Comparison of ENCODE assay signal across 18 cellular contexts in the genomic region with DNA sequence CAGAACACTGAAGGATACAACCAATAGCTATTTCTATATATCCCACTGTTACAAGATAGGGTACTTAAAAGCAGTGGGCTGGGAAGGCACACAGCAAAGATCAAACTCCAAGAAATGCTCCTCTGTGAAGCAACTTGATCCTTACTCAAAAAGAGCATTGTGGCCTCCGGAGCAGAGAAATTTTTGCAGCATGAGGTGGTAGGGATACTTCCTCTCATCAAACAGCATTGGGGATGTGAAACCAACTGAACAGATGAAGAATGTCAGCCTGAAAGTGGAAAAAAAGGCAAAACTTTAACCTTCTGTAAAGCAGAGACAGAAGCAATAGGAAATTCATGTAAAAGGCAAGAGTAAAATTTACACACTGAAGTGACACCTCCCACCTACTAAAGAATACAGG.
A peak's percentile ranks its signal among the peaks of the same experiment; 100 is the strongest.
DNase-seq lines count a peak whose midpoint lies in the region; ATAC-seq, FAIRE-seq and TF ChIP-seq lines count a peak whose summit lies in the region.
"Had no signal": no experiment of that assay in that cellular context is flagged by ENCODE, and none has a peak within 500 bp of the region (broad histone marks: within the 10 kb centered on the region; RNA-seq: fewer than 3 reads in every experiment).

No MANE protein-coding gene starts in this region.

- in situ Hi-C loops in GM12878 (cut with MboI) = no loop called here

- no peaks in the 10 kb centered on the region; the same call in 1 of the 2 replicates for H3K79me2 ChIP-seq in GM12878 (ENCODE audit: control insufficient read depth, insufficient read depth, low read length)

- H3K27ac Mint-ChIP-seq in memory B cell = peak overlapping the region; percentile 24
- H3K27ac Mint-ChIP-seq: activated T-helper 2 cell treated with anti-CD3 and anti-CD28 coated beads, Interferon-gamma antibody, Interleukin-2, Interleukin-4, amounts not matched to agents 10 μg/mL and 5 μg/mL and 100 μg/mL, durations not matched to agents 14 hours and 24 hours and 36 hours; immature natural killer cell had no signal

- no peak for FAIRE-seq in GM12878 (lab: Jason Lieb, UNC)
- FAIRE-seq: frontal cortex had no signal

- POLR2A ChIA-PET in GM12878 (lab: Charles Lee) = no interaction called here

- SMC1A ChIA-PET in GM12878 (lab: Charles Lee; ENCODE audit: uncharacterized antibody, unreplicated experiment) = no interaction called here

- no peak overlapping the region for H3K9ac ChIP-seq in GM12878 (ENCODE audit: control insufficient read depth, insufficient read depth, low read length)

- H3K9me3 ChIP-seq in GM12878 (replicated peaks; ENCODE audit: control insufficient read depth, insufficient read depth, low read length) (no peaks in the 10 kb centered on the region), body of pancreas (no peaks in the 10 kb centered on the region)
- H3K9me3 ChIP-seq: ascending aorta, BE2C, SJCRH30 had no signal

- H2AFZ ChIP-seq in GM12878 (ENCODE audit: control insufficient read depth, low read depth, low read length) = no peak overlapping the region

- no peak for TF ChIP-seq EP300 in GM12878 (IDR thresholded peaks at IDR 0.05; ENCODE audit: borderline replicate concordance in 1 of 2, control insufficient read depth in 1 of 2, low read depth in 2 of 2, low read length in 2 of 2)

- H3K27ac ChIP-seq in GM12878 (ENCODE audit: control insufficient read depth, insufficient read depth) (no peak overlapping the region), body of pancreas (no peak overlapping the region)
- H3K27ac ChIP-seq: ascending aorta, SJCRH30, skin epidermis had no signal

- RAD21 ChIA-PET in GM12878 (lab: Charles Lee; ENCODE audit: unreplicated experiment) = interaction anchor here (0.9 kb wide), 1 partner anchor 85 kb away, joined by 3 read pairs; no protein-coding TSS in a partner anchor

- H3K36me3 ChIP-seq in GM12878 (ENCODE audit: control insufficient read depth in 2 of 2, insufficient read depth in 2 of 2, low read length in 1 of 2) (peaks cover 8% of the 10 kb centered on the region in 2 experiments), body of pancreas (replicated peaks in 1 of 2; ENCODE audit: insufficient read depth in 1 of 2, low read depth in 2 of 2) (peaks cover 0 to 14% of the 10 kb centered on the region in 2 donors)

- H3K27me3 Mint-ChIP-seq in memory B cell = no peaks in the 10 kb centered on the region

- peaks cover 2% of the 10 kb centered on the region for H3K4me1 Mint-ChIP-seq in memory B cell
- H3K4me1 Mint-ChIP-seq: immature natural killer cell had no signal

- no peaks in the 10 kb centered on the region for H3K9me3 Mint-ChIP-seq in memory B cell
- H3K9me3 Mint-ChIP-seq: activated T-helper 2 cell treated with anti-CD3 and anti-CD28 coated beads, Interferon-gamma antibody, Interleukin-2, Interleukin-4, amounts not matched to agents 10 μg/mL and 5 μg/mL and 100 μg/mL, durations not matched to agents 14 hours and 24 hours and 36 hours; immature natural killer cell had no signal

- H3K4me1 ChIP-seq in GM12878 (ENCODE audit: control insufficient read depth, insufficient read depth, low read length) (peaks cover 8% of the 10 kb centered on the region), body of pancreas (no peaks in the 10 kb centered on the region)
- H3K4me1 ChIP-seq: ascending aorta, BE2C, SJCRH30 had no signal

- no peaks in the 10 kb centered on the region for H3K27me3 ChIP-seq in GM12878 (replicated peaks in 1 of 2; ENCODE audit: control insufficient read depth in 2 of 2, insufficient read depth in 2 of 2, low read length in 1 of 2)
- H3K27me3 ChIP-seq in body of pancreas = no peaks in the 10 kb centered on the region
- H3K27me3 ChIP-seq: ascending aorta, BE2C, SJCRH30 had no signal

- peaks cover 18% of the 10 kb centered on the region for H3K36me3 Mint-ChIP-seq in memory B cell

- H3K4me2 ChIP-seq in GM12878 (ENCODE audit: control insufficient read depth, insufficient read depth) = no peak overlapping the region

- no TSS peak for BruUV-seq in GM12878 (replicated peaks; lab: Mats Ljungman, UMichigan)

- peak; percentile 42; the same call in 1 of the 3 replicates for ATAC-seq in GM12878
- peak; percentile 39 for ATAC-seq in memory B cell (ENCODE audit: low read depth)
- no peak for ATAC-seq in body of pancreas

- CTCF ChIA-PET in GM12878 (lab: Yijun Ruan, JAX) = no interaction called here

- H4K20me1 ChIP-seq in GM12878 (ENCODE audit: control insufficient read depth, insufficient read depth) = no peaks in the 10 kb centered on the region

- 0% methylated on average over 1 of the region's 1 CpG for WGBS in GM12878 (ENCODE audit: insufficient coverage, insufficient replicate concordance, low lambda C conversion rate, missing lambda C conversion rate)
- 83 to 89% methylated on average over 1 of the region's 1 CpG for WGBS in body of pancreas, 2 donors

- no peak overlapping the region for H3K4me3 ChIP-seq in GM12878
- no peak overlapping the region for H3K4me3 ChIP-seq in body of pancreas
- H3K4me3 ChIP-seq: ascending aorta, SJCRH30, skin epidermis had no signal

- peak; percentile 66 for DNase-seq in COLO829 (ENCODE audit: low spot score)
- peak; percentile 82 for DNase-seq in MV-4-11 (lab: John Stamatoyannopoulos, UW)
- DNase-seq in GM12878 (ENCODE audit: low read depth, low spot score) = no peak
- DNase-seq in memory B cell (ENCODE audit: low spot score in 2 of 2) = no peak
- no peak for DNase-seq in NCI-H1092 (lab: John Stamatoyannopoulos, UW)
- no peak for DNase-seq in body of pancreas
- DNase-seq in NCI-H446 (lab: John Stamatoyannopoulos, UW) = no peak
- DNase-seq in T-helper 9 cell = no peak
- DNase-seq: BE2C, immature natural killer cell, NCI-H2081 treated with DMSO at 0.1 percent for 48 hours, NCI-H82, occipital lobe, SJCRH30 had no signal

- intact Hi-C loops in GM12878 (cut with micrococcal nuclease; ENCODE audit: unreplicated experiment) (no loop called here), body of pancreas (cut with DNase I) (no loop called here)

- TF ChIP-seq POLR2A in GM12878 (IDR thresholded peaks at IDR 0.05; ENCODE audit: low read depth, low read length) (no peak), body of pancreas (IDR thresholded peaks at IDR 0.05) (no peak)

- TF ChIP-seq CTCF in GM12878 (IDR thresholded peaks at IDR 0.05 in 2 of 3, conservative IDR thresholded peaks at IDR 0.05 in 1 of 3; ENCODE audit: control insufficient read depth in 2 of 3, extremely low read depth in 1 of 3, insufficient read depth in 1 of 3, low read depth in 3 of 3, low read length in 3 of 3) (no peak), body of pancreas (IDR thresholded peaks at IDR 0.05) (no peak)

- no peak for TF ChIP-seq RAD21 in GM12878 (IDR thresholded peaks at IDR 0.05; ENCODE audit: insufficient read depth, low read depth, low read length)

- no peak overlapping the region for H3K4me3 Mint-ChIP-seq in memory B cell
- H3K4me3 Mint-ChIP-seq: immature natural killer cell had no signal

TF ChIP-seq in GM12878, 131 proteins besides CTCF, POLR2A, EP300 and RAD21:
- TF ChIP-seq CHD4 (IDR thresholded peaks at IDR 0.05) (no peak), STAT1 (conservative IDR thresholded peaks at IDR 0.05) (no peak), MTA3 (IDR thresholded peaks at IDR 0.05; ENCODE audit: borderline replicate concordance, low read length) (no peak), FOXK2 (IDR thresholded peaks at IDR 0.05) (no peak), HDAC6 (IDR thresholded peaks at IDR 0.05; ENCODE audit: unreplicated experiment) (no peak), CEBPB (IDR thresholded peaks at IDR 0.05; ENCODE audit: borderline replicate concordance in 1 of 2, low read depth in 2 of 2, low read length in 2 of 2) (no peak), SPI1 (IDR thresholded peaks at IDR 0.05; ENCODE audit: borderline replicate concordance, insufficient read depth, low read depth, low read length) (peak; percentile 48; the same call in 1 of the 2 replicates), NFYA (IDR thresholded peaks at IDR 0.05; ENCODE audit: borderline replicate concordance, low read depth, low read length) (no peak), ZNF274 (IDR thresholded peaks at IDR 0.05; ENCODE audit: insufficient read depth, insufficient read length) (no peak), ETV6 (conservative IDR thresholded peaks at IDR 0.05 in 1 of 2, IDR thresholded peaks at IDR 0.05 in 1 of 2; ENCODE audit: borderline replicate concordance in 1 of 2, low read depth in 1 of 2) (peak in 1 of 2 experiments; percentile 42; a peak in 1 of 4 replicates), PAX8 (IDR thresholded peaks at IDR 0.05) (no peak)
- TF ChIP-seq, protein P1, sequence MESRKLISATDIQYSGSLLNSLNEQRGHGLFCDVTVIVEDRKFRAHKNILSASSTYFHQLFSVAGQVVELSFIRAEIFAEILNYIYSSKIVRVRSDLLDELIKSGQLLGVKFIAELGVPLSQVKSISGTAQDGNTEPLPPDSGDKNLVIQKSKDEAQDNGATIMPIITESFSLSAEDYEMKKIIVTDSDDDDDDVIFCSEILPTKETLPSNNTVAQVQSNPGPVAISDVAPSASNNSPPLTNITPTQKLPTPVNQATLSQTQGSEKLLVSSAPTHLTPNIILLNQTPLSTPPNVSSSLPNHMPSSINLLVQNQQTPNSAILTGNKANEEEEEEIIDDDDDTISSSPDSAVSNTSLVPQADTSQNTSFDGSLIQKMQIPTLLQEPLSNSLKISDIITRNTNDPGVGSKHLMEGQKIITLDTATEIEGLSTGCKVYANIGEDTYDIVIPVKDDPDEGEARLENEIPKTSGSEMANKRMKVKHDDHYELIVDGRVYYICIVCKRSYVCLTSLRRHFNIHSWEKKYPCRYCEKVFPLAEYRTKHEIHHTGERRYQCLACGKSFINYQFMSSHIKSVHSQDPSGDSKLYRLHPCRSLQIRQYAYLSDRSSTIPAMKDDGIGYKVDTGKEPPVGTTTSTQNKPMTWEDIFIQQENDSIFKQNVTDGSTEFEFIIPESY (IDR thresholded peaks at IDR 0.05) = no peak
TF ChIP-seq in GM12878: peak in this region for 2.

Comparison
In these comparisons a context has a peak if more than half of its experiments do, and no peak if none do; other contexts are left out.
1. DNase-seq: peak in COLO829 (single experiment) and MV-4-11 (single experiment); none in GM12878 (single experiment), memory B cell (0 of 2), NCI-H1092 (single experiment), body of pancreas (0 of 4), NCI-H446 (0 of 2) and T-helper 9 cell (single experiment).